Comparison of ENCODE assay signal across 6 cellular contexts in genomic region chrX:81868979-81869378, GRCh38.
"Had no signal": no experiment of that assay in that cellular context is flagged by ENCODE, and none has a peak within 500 bp of the region (broad histone marks: within the 10 kb centered on the region; RNA-seq: fewer than 3 reads in every experiment).

No MANE protein-coding gene starts in this region.

- H3K4me3 ChIP-seq: GM23338, K562 had no signal

- H3K4me3 Mint-ChIP-seq: GM23338, H9 had no signal

- H2AFZ ChIP-seq: GM23338 had no signal

- H3K4me1 Mint-ChIP-seq: GM23338, H9 had no signal

- H3K27ac Mint-ChIP-seq: GM23338, H9 had no signal

- DNase-seq: H9, HCEC 1CT, IMR-90, KG1 had no signal

- ATAC-seq: GM23338, K562 had no signal

- H3K4me2 ChIP-seq: GM23338 had no signal
